ENCODE assay signal across 20 cellular contexts in genomic region chr14:36346052-36346451, GRCh38.
DNase-seq lines count a peak whose midpoint lies in the region.
"Had no signal": no experiment of that assay in that cellular context is flagged by ENCODE, and none has a peak within 500 bp of the region (broad histone marks: within the 10 kb centered on the region; RNA-seq: fewer than 3 reads in every experiment).

No MANE protein-coding gene starts in this region.

- in situ Hi-C loops in ACHN (cut with HindIII; ENCODE audit: low pct_ligation_motif_present, low pct_unique_long_range_greater_than_20kb, low sequenced_read_pairs), result no loop called here

- peak; percentile 92 for DNase-seq in NCI-H1092 (lab: John Stamatoyannopoulos, UW)
- peak; percentile 99 for DNase-seq in NCI-H187 treated with DMSO at 0.1 percent for 48 hours (lab: John Stamatoyannopoulos, UW)
- peak; percentile 63 for DNase-seq in NCI-H2227 treated with DMSO at 0.1 percent for 48 hours (lab: John Stamatoyannopoulos, UW)
- peak; percentile 90 for DNase-seq in SHP77 treated with DMSO at 0.1 percent for 48 hours (lab: John Stamatoyannopoulos, UW)
- DNase-seq in ACHN, result no peak
- DNase-seq in NK-92 treated with Interleukin-12 subunit alpha and Interleukin-12 subunit beta, amount 100 ng/mL, for 24 hours (lab: John Stamatoyannopoulos, UW), result no peak
- no peak for DNase-seq in NOMO-1 (lab: John Stamatoyannopoulos, UW; ENCODE audit: unreplicated experiment in 2 of 2)
- no peak for DNase-seq in midbrain (lab: John Stamatoyannopoulos, UW)
- DNase-seq: activated CD4-positive, alpha-beta T cell treated with anti-CD3 and anti-CD28 coated beads for 48 hours; activated naive CD4-positive, alpha-beta T cell treated with anti-CD3 and anti-CD28 coated beads, Interleukin-2, amount 50 U/mL, for 16 hours; activated T-cell treated with anti-CD3 and anti-CD28 coated beads, Interleukin-2, amount 50 U/mL, for 72 hours; DND-41; head of caudate nucleus; MM.1S; naive thymus-derived CD4-positive, alpha-beta T cell; Peyer's patch; spleen; stimulated activated CD4-positive, alpha-beta T cell treated with anti-CD3 and anti-CD28 coated beads, Interleukin-4, amount 100 ng/mL, for 1 hour; stimulated activated naive CD4-positive, alpha-beta T cell treated with Interleukin-2 at 50 U/mL for 16 hours; T-helper 1 cell had no signal

Comparison
In these comparisons a context has a peak if more than half of its experiments do, and no peak if none do; other contexts are left out.
1. DNase-seq: peak in NCI-H1092 (single experiment), NCI-H187 treated with DMSO at 0.1 percent for 48 hours (single experiment), NCI-H2227 treated with DMSO at 0.1 percent for 48 hours (single experiment) and SHP77 treated with DMSO at 0.1 percent for 48 hours (single experiment); none in ACHN (single experiment), NK-92 treated with Interleukin-12 subunit alpha and Interleukin-12 subunit beta, amount 100 ng/mL, for 24 hours (single experiment), NOMO-1 (0 of 2) and midbrain (single experiment).